8 cellular contexts compared by ENCODE assay signal in the genomic region with DNA sequence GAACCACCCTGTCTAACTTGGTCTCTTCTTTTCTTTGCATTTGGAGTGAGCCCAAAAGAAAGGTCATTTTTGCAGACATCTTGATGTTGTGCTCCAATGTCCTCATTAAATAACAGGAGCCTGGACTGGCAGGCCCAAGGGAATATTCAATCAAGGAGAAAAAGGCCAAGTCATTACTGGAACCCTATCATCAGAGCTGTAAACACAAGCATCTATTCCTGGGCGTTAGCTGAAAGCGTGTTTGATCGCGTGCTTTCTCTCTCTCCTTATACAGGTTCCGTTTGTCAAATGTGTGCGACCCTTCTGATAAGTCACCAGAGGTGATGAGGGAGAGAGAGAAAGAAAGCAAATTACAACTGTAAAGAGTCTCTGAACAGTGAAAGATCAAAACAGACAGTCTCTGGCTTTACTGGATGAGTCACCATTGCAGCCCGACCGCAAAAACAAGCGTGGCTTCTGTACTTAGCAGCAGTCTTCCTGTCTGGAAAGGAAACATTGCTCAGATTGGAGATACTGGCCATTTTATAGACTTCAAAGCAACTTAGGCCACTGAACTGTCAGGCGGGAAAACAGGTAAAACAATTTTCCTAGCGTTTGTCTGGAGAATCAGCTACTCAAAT. TPM values are rescaled to one million over a fixed set of nuclear protein-coding genes. Genes with fewer than 3 reads are reported as not detected.
DNase-seq lines count a peak whose midpoint lies in the region; ATAC-seq and TF ChIP-seq lines count a peak whose summit lies in the region.

No MANE protein-coding gene starts in this region.

- peaks cover 4% of the 10 kb centered on the region for H3K9me3 Mint-ChIP-seq in CD8-positive, alpha-beta T cell

- DNase-seq in CD8-positive, alpha-beta T cell = peak; percentile 51 to 86 (median 70)
- peak; percentile 94 for DNase-seq in H4 (ENCODE audit: low spot score)
- peak; percentile 27 for DNase-seq in NCI-H460 (ENCODE audit: extremely low read depth, low read depth)
- peak; percentile 58 for DNase-seq in activated T-cell treated with anti-CD3 and anti-CD28 coated beads for 4 hours
- DNase-seq in foreskin keratinocyte = peak; percentile 57 to 80
- peak; percentile 87 for DNase-seq in spleen
- DNase-seq in D341Med (ENCODE audit: low spot score) = no peak
- no peak for DNase-seq in NCI-H1092 (lab: John Stamatoyannopoulos, UW)

- intact Hi-C loops in CD8-positive, alpha-beta T cell (cut with DNase I, micrococcal nuclease) = loop anchor here (1.0 to 10.0 kb wide), 5 partner anchors 12 to 1997 kb away; a partner anchor contains a TSS
- intact Hi-C loops in spleen (cut with DNase I; ENCODE audit: low total_unique reads) = no loop called here

- H3K27me3 ChIP-seq in CD8-positive, alpha-beta T cell (ENCODE audit: insufficient read depth, low read length) = no peaks in the 10 kb centered on the region
- H3K27me3 ChIP-seq in foreskin keratinocyte (peaks cover 2% of the 10 kb centered on the region), spleen (replicated peaks in 1 of 7) (no peaks in the 10 kb centered on the region)

- H3K36me3 ChIP-seq in CD8-positive, alpha-beta T cell (ENCODE audit: insufficient read depth, low read length) = no peaks in the 10 kb centered on the region
- no peaks in the 10 kb centered on the region for H3K36me3 ChIP-seq in spleen

- WGBS in spleen, 5 donors = 32 to 51% (median 40%) methylated on average over 11 of the region's 11 CpGs

- H3K9me3 ChIP-seq in CD8-positive, alpha-beta T cell (ENCODE audit: low read length) = no peaks in the 10 kb centered on the region
- H3K9me3 ChIP-seq in spleen = no peaks in the 10 kb centered on the region

- CTCF ChIA-PET in CD8-positive, alpha-beta T cell (lab: Charles Lee) = interaction anchor here (0.8 to 3.3 kb wide), 8 partner anchors 10 to 1396 kb away, joined by 3 to 20 read pairs (median 10); no protein-coding TSS in a partner anchor

- no peaks in the 10 kb centered on the region for H3K27me3 Mint-ChIP-seq in CD8-positive, alpha-beta T cell (ENCODE audit: low read depth)

- H3K27ac ChIP-seq in CD8-positive, alpha-beta T cell (ENCODE audit: low read depth, low read length) = peak overlapping the region; percentile 47
- H3K27ac ChIP-seq in foreskin keratinocyte (no peak overlapping the region), spleen (peak overlapping the region; percentile 11 to 77 (median 46))

- no peak for TF ChIP-seq POLR2A in spleen (IDR thresholded peaks at IDR 0.05)

- no peak overlapping the region for H3K4me3 ChIP-seq in CD8-positive, alpha-beta T cell (ENCODE audit: low read depth, low read length)
- H3K4me3 ChIP-seq in spleen = peak overlapping the region in 1 of 8 donors; percentile 10

- H3K4me1 Mint-ChIP-seq in CD8-positive, alpha-beta T cell (ENCODE audit: low read depth) = peaks cover 30% of the 10 kb centered on the region

- peak overlapping the region; percentile 97 for H3K27ac Mint-ChIP-seq in CD8-positive, alpha-beta T cell

- TF ChIP-seq CTCF in CD8-positive, alpha-beta T cell (IDR thresholded peaks at IDR 0.05) = no peak
- TF ChIP-seq CTCF in foreskin keratinocyte (conservative IDR thresholded peaks at IDR 0.05) (no peak), spleen (IDR thresholded peaks at IDR 0.05 in 8 of 11, conservative IDR thresholded peaks at IDR 0.05 in 3 of 11) (no peak)

- H3K4me3 Mint-ChIP-seq in CD8-positive, alpha-beta T cell = peak overlapping the region; percentile 71

- peaks cover 24% of the 10 kb centered on the region for H3K4me1 ChIP-seq in CD8-positive, alpha-beta T cell (ENCODE audit: insufficient read depth, low read length)
- peaks cover 10% of the 10 kb centered on the region for H3K4me1 ChIP-seq in foreskin keratinocyte
- peaks cover 0 to 19% (median 12%) of the 10 kb centered on the region in 6 donors for H3K4me1 ChIP-seq in spleen

- peaks cover 7% of the 10 kb centered on the region for H3K36me3 Mint-ChIP-seq in CD8-positive, alpha-beta T cell

- POLR2A ChIA-PET in CD8-positive, alpha-beta T cell (lab: Charles Lee) = interaction anchor here (0.6 to 2.6 kb wide), 7 partner anchors 10 to 1687 kb away, joined by 3 to 17 read pairs (median 3); a partner anchor contains a TSS

- ATAC-seq in CD8-positive, alpha-beta T cell = peak; percentile 92
- peak; percentile 98 for ATAC-seq in foreskin keratinocyte

RNA-seq across cellular contexts. Expression of a gene that starts 39.5 kb away (rescaled TPM):
- 1 to 10 TPM; 3.1 to 4.6 TPM for total RNA-seq in CD8-positive, alpha-beta T cell
- 0.35 and 1.8 TPM in 2 replicates for total RNA-seq in H4 (2014; rRNA removed; shearing (Covaris generic))
- 2.7 and 4.8 TPM in 2 replicates for total RNA-seq in NCI-H460 (2014; rRNA removed; shearing (Covaris generic))
- 1.3 and 2.2 TPM in 2 replicates for polyA plus RNA-seq in NCI-H460 (2014; cell fraction: nucleus; rRNA removed)
- total RNA-seq in foreskin keratinocyte (0.24 and 0.42 TPM in 2 replicates), spleen (10 to 100 TPM in 1 of 7 donors, 1 to 10 TPM in 6; 2.1 to 11.7 (median 5.3) TPM)
- polyA plus RNA-seq in foreskin keratinocyte (0.17 and 0.69 TPM in 2 replicates), spleen (1 to 10 TPM in 1 of 3 donors, under 1 TPM in 2; 0.29 to 1.2 (median 0.90) TPM)

Comparison
In these comparisons a context has a peak if more than half of its experiments do, and no peak if none do; other contexts are left out.
1. DNase-seq: peak in CD8-positive, alpha-beta T cell (7 of 7), H4 (single experiment), NCI-H460 (single experiment), activated T-cell treated with anti-CD3 and anti-CD28 coated beads for 4 hours (single experiment), foreskin keratinocyte (2 of 2) and spleen (single experiment); none in D341Med (single experiment) and NCI-H1092 (single experiment).